Comparison of ENCODE assay signal across 1 cellular context in genomic region chr11:82845336-82846036, GRCh38.
TF ChIP-seq lines count a peak whose summit lies in the region.

No MANE protein-coding gene starts in this region.

TF ChIP-seq in GM23338, 12 proteins besides CTCF, POLR2A, EP300 and RAD21 (continued from another document):
- no peak for TF ChIP-seq ZNF462 (CRISPR knock-in tag; IDR thresholded peaks at IDR 0.05)
